Comparison of ENCODE assay signal across 1 cellular context in the genomic region with DNA sequence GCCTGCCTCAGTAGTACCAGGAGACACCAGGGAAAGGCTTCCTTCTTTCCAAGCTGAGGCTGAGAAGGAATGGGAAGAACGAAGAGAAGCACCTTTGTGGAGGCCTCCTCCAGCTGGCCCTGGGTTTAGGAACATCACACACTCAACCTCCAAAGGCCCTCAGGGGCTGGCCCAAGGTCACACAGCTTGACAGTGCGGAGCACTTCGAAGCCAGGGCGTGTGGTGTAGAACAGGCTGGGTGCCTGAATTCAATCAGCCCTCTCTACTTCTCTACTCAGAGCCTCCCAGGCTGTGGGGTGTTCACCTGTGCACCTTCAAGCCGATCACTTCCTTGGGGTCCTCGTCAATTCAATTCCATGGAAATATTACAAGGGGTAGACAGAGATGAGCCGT.
TF ChIP-seq lines count a peak whose summit lies in the region.

No MANE protein-coding gene starts in this region.

TF ChIP-seq in HEK293, 187 proteins besides CTCF, POLR2A, EP300 and RAD21 (continued from another document):
- TF ChIP-seq, protein P1, sequence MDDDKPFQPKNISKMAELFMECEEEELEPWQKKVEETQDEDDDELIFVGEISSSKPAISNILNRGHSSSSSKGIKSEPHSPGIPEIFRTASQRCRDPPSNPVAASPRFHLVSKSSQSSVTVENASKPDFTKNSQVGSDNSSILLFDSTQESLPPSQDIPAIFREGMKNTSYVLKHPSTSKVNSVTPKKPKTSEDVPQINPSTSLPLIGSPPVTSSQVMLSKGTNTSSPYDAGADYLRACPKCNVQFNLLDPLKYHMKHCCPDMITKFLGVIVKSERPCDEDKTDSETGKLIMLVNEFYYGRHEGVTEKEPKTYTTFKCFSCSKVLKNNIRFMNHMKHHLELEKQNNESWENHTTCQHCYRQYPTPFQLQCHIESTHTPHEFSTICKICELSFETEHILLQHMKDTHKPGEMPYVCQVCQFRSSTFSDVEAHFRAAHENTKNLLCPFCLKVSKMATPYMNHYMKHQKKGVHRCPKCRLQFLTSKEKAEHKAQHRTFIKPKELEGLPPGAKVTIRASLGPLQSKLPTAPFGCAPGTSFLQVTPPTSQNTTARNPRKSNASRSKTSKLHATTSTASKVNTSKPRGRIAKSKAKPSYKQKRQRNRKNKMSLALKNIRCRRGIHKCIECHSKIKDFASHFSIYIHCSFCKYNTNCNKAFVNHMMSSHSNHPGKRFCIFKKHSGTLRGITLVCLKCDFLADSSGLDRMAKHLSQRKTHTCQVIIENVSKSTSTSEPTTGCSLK (tag by site-specific recombination; IDR thresholded peaks at IDR 0.05) = no peak
- TF ChIP-seq ZFP3 (tag by site-specific recombination; IDR thresholded peaks at IDR 0.05; ENCODE audit: low read depth) (no peak), ZNF791 (tag by site-specific recombination; IDR thresholded peaks at IDR 0.05) (no peak), ZNF24 (tag by site-specific recombination; IDR thresholded peaks at IDR 0.05) (no peak), ZNF121 (tag by site-specific recombination; IDR thresholded peaks at IDR 0.05) (no peak), ZNF548 (tag by site-specific recombination; IDR thresholded peaks at IDR 0.05) (no peak), ZNF623 (tag by site-specific recombination; IDR thresholded peaks at IDR 0.05) (no peak), ZNF311 (tag by site-specific recombination; IDR thresholded peaks at IDR 0.05; ENCODE audit: borderline replicate concordance) (no peak)
- TF ChIP-seq, protein P2, sequence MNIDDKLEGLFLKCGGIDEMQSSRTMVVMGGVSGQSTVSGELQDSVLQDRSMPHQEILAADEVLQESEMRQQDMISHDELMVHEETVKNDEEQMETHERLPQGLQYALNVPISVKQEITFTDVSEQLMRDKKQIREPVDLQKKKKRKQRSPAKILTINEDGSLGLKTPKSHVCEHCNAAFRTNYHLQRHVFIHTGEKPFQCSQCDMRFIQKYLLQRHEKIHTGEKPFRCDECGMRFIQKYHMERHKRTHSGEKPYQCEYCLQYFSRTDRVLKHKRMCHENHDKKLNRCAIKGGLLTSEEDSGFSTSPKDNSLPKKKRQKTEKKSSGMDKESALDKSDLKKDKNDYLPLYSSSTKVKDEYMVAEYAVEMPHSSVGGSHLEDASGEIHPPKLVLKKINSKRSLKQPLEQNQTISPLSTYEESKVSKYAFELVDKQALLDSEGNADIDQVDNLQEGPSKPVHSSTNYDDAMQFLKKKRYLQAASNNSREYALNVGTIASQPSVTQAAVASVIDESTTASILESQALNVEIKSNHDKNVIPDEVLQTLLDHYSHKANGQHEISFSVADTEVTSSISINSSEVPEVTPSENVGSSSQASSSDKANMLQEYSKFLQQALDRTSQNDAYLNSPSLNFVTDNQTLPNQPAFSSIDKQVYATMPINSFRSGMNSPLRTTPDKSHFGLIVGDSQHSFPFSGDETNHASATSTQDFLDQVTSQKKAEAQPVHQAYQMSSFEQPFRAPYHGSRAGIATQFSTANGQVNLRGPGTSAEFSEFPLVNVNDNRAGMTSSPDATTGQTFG (tag by site-specific recombination; IDR thresholded peaks at IDR 0.05; ENCODE audit: borderline replicate concordance) = no peak
